In the genomic region with DNA sequence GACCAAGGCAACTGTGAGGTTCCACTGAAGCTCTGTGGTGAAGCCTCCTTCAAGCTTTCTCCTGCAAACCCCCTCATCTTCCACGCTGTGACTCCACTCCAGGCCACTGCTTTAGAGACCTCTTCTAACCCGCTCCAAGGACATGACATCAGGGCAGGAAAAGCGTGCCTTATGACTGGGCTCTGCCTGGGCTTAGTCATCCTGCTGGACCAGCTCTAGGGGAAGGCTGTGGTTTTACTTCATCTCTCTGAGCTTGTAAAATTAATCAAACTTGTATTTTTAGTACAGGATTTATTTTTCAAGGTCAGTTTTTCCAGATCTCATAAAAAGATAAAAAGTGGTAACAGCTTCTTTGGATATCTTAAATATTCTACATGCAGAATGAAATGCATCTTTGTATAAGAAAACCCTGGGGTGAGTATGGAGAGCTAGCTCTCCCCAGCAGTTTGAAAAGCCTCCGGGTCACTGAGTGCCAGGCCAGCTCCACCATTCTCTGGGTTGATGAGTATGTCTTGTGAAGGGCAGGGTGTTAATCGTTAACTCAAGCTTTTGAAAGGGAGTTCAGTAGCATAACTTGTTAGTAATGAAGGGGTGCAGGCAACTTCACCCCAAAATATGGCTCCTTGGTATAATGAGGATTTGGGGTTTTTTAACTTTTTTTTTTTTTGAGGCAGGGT, we compare ENCODE assay signal across 15 cellular contexts. TPM values are rescaled to one million over a fixed set of nuclear protein-coding genes. Genes with fewer than 3 reads are reported as not detected.
A peak's percentile ranks its signal among the peaks of the same experiment; 100 is the strongest.
DNase-seq lines count a peak whose midpoint lies in the region; ATAC-seq and TF ChIP-seq lines count a peak whose summit lies in the region.
"Had no signal": no experiment of that assay in that cellular context is flagged by ENCODE, and none has a peak within 500 bp of the region (broad histone marks: within the 10 kb centered on the region; RNA-seq: fewer than 3 reads in every experiment).

No MANE protein-coding gene starts in this region.

- peak; percentile 67 for DNase-seq in DMS53 (lab: John Stamatoyannopoulos, UW)
- no peak for DNase-seq in DMS53 treated with DMSO at 0.1 percent for 48 hours (lab: John Stamatoyannopoulos, UW; ENCODE audit: unreplicated experiment)
- peak in 1 of 2 donors; percentile 18 for DNase-seq in ascending aorta (ENCODE audit: low spot score in 2 of 2)
- peak; percentile 93 for DNase-seq in iris pigment epithelial cell (ENCODE audit: low read depth)
- peak in 1 of 2 donors; percentile 66 for DNase-seq in aorta
- DNase-seq: activated naive CD8-positive, alpha-beta T cell treated with anti-CD3 and anti-CD28 coated beads, Interleukin-2, amount 50 U/mL, for 24 hours; NCI-H2227 treated with DMSO at 0.1 percent for 48 hours; stimulated activated naive B cell treated with anti-CD40 and anti-IgM and Interleukin-4, amounts not matched to agents 10 μg/mL and 1 μg/mL and 100 μg/mL, for 72 hours had no signal

- ATAC-seq in aorta (ENCODE audit: low FRiP score): peak; percentile 72
- ATAC-seq in HG03342 (IDR thresholded peaks at IDR 0.05; ENCODE audit: unreplicated experiment): no peak
- ATAC-seq in HG02885 (IDR thresholded peaks at IDR 0.05; ENCODE audit: poor library complexity, unreplicated experiment): no peak
- no peak for ATAC-seq in GM21576 (IDR thresholded peaks at IDR 0.05; ENCODE audit: unreplicated experiment)
- ATAC-seq: activated CD4-positive, CD25-positive, alpha-beta regulatory T cell treated with anti-CD3 and anti-CD28 coated beads, Interleukin-2, amount 50 U/mL, for 24 hours; activated naive CD8-positive, alpha-beta T cell treated with anti-CD3 and anti-CD28 coated beads, Interleukin-2, amount 50 U/mL, for 24 hours; GM12878 had no signal

- intact Hi-C loops in ascending aorta (cut with DNase I) (no loop called here), aorta (cut with DNase I) (no loop called here)

- H3K27ac ChIP-seq in ascending aorta (peak overlapping the region; percentile 38 to 59), aorta (ENCODE audit: low read depth in 1 of 2, low read length in 2 of 2) (no peak overlapping the region)
- H3K27ac ChIP-seq: 22Rv1, right atrium auricular region had no signal

- H3K4me3 ChIP-seq in ascending aorta (no peak overlapping the region), aorta (ENCODE audit: low read length in 2 of 2) (no peak overlapping the region)
- H3K4me3 ChIP-seq: GM12878, right atrium auricular region had no signal

- no peak for TF ChIP-seq CTCF in ascending aorta (IDR thresholded peaks at IDR 0.05)

- H3K9me3 ChIP-seq in ascending aorta (no peaks in the 10 kb centered on the region), aorta (ENCODE audit: control insufficient read depth, low read length) (no peaks in the 10 kb centered on the region)
- H3K9me3 ChIP-seq: right atrium auricular region had no signal

- 28 to 34% methylated on average over 5 of the region's 5 CpGs for WGBS in aorta, 2 donors

- H3K27me3 ChIP-seq in ascending aorta (no peaks in the 10 kb centered on the region), aorta (ENCODE audit: control insufficient read depth in 1 of 2, insufficient read depth in 2 of 2, low read length in 1 of 2) (no peaks in the 10 kb centered on the region)
- H3K27me3 ChIP-seq: right atrium auricular region had no signal

- H3K4me1 ChIP-seq in ascending aorta (peaks cover 0 to 8% of the 10 kb centered on the region in 2 donors), aorta (ENCODE audit: control insufficient read depth in 1 of 2, insufficient read depth in 2 of 2, low read length in 2 of 2) (no peaks in the 10 kb centered on the region)
- H3K4me1 ChIP-seq: right atrium auricular region had no signal

- H3K36me3 ChIP-seq in ascending aorta (no peaks in the 10 kb centered on the region), aorta (ENCODE audit: control insufficient read depth in 1 of 2, insufficient read depth in 2 of 2, low read length in 1 of 2) (no peaks in the 10 kb centered on the region)
- H3K36me3 ChIP-seq: right atrium auricular region had no signal

RNA-seq across cellular contexts. Expression of a gene that starts 33.1 kb away (rescaled TPM):
- total RNA-seq in ascending aorta (14.2 TPM), aorta (100 to 1,000 TPM; 101 to 106 TPM)
- polyA plus RNA-seq in aorta: 100 to 1,000 TPM in 1 of 2 donors, 10 to 100 TPM in 1; 91.8 to 122 TPM

Comparison
In these comparisons a context has a peak if more than half of its experiments do, and no peak if none do; other contexts are left out.
1. H3K27ac ChIP-seq: peak in ascending aorta (2 of 2); none in aorta (0 of 2).